Comparison of ENCODE assay signal across 2 cellular contexts in the genomic region with DNA sequence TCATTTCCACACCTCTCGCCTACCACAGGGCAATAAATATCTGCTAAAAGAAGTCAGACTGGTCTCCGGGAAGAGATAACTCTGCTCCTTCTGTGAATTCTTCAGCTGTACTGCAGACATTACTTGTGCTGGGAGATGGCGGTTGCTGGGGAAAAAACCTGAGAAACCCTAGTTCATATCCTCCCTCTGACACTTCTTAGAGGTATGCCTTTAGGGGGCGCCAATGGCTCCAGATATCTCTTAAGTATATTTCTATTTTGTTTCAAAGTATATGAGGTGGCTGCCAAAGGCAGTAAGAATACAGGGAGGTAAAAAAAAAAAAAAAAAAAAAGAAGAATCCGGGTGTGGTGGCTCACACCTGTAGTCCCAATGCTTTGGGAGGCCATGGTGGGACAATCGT.
TF ChIP-seq lines count a peak whose summit lies in the region.

No MANE protein-coding gene starts in this region.

TF ChIP-seq in HCT116, 20 proteins besides CTCF, POLR2A, EP300 and RAD21 (continued from another document):
- TF ChIP-seq REST (IDR thresholded peaks at IDR 0.05; ENCODE audit: low read depth): no peak
- no peak for TF ChIP-seq FOSL1 (IDR thresholded peaks at IDR 0.05; ENCODE audit: low read depth)
- TF ChIP-seq YY1 (IDR thresholded peaks at IDR 0.05; ENCODE audit: extremely low read depth, insufficient replicate concordance, low read depth, low read length): no peak
- no peak for TF ChIP-seq POLR2AphosphoS5 (IDR thresholded peaks at IDR 0.05; ENCODE audit: low read depth, low read length)
- no peak for TF ChIP-seq EZH2phosphoT487 (IDR thresholded peaks at IDR 0.05; ENCODE audit: borderline replicate concordance)
- no peak for TF ChIP-seq ZFX (IDR thresholded peaks at IDR 0.05)

TF ChIP-seq in WTC11, 78 proteins besides CTCF, POLR2A, EP300 and RAD21 (continued from another document):
- TF ChIP-seq ARID4B (CRISPR knock-in tag; IDR thresholded peaks at IDR 0.05; ENCODE audit: borderline replicate concordance) (no peak), ZNF416 (CRISPR knock-in tag; IDR thresholded peaks at IDR 0.05) (no peak), KAT7 (CRISPR knock-in tag; IDR thresholded peaks at IDR 0.05; ENCODE audit: borderline replicate concordance) (no peak), NFYB (CRISPR knock-in tag; conservative IDR thresholded peaks at IDR 0.05; ENCODE audit: low read depth) (no peak), ZNF232 (CRISPR knock-in tag; IDR thresholded peaks at IDR 0.05) (no peak), MXD4 (CRISPR knock-in tag; IDR thresholded peaks at IDR 0.05; ENCODE audit: borderline replicate concordance) (no peak), GTF2I (CRISPR knock-in tag; conservative IDR thresholded peaks at IDR 0.05) (no peak), NFATC4 (CRISPR knock-in tag; IDR thresholded peaks at IDR 0.05) (no peak), SOX15 (CRISPR knock-in tag; IDR thresholded peaks at IDR 0.05) (no peak), SMAD4 (CRISPR knock-in tag; IDR thresholded peaks at IDR 0.05) (no peak)
